Comparison of ENCODE assay signal across 17 cellular contexts in genomic region chr9:36436909-36437308, GRCh38. TPM values are rescaled to one million over a fixed set of nuclear protein-coding genes. Genes with fewer than 3 reads are reported as not detected.
A peak's percentile ranks its signal among the peaks of the same experiment; 100 is the strongest.
DNase-seq lines count a peak whose midpoint lies in the region; ATAC-seq and FAIRE-seq lines count a peak whose summit lies in the region.
"Had no signal": no experiment of that assay in that cellular context is flagged by ENCODE, and none has a peak within 500 bp of the region (broad histone marks: within the 10 kb centered on the region; RNA-seq: fewer than 3 reads in every experiment).

No MANE protein-coding gene starts in this region.

- no peaks in the 10 kb centered on the region for H3K27me3 ChIP-seq in CD4-positive, CD25-positive, alpha-beta regulatory T cell (ENCODE audit: control insufficient read depth, insufficient read depth, low read length)
- H3K27me3 ChIP-seq: transverse colon had no signal

- peaks cover 8% of the 10 kb centered on the region for H3K4me1 ChIP-seq in CD4-positive, CD25-positive, alpha-beta regulatory T cell (ENCODE audit: control insufficient read depth, insufficient read depth, low read length, poor library complexity, severe bottlenecking)

- H3K27me3 Mint-ChIP-seq in CD4-positive, CD25-positive, alpha-beta regulatory T cell: no peaks in the 10 kb centered on the region
- H3K27me3 Mint-ChIP-seq: activated CD4-positive, alpha-beta T cell treated with anti-CD3 and anti-CD28 coated beads, Interleukin-2, amount 10 ng/mL, durations not matched to agents 24 days and 14 days; activated naive CD8-positive, alpha-beta T cell treated with anti-CD3 and anti-CD28 coated beads, Interleukin-2, amount 50 U/mL, for 24 hours had no signal

- H3K4me1 Mint-ChIP-seq in CD4-positive, CD25-positive, alpha-beta regulatory T cell: peaks cover 27 to 52% (median 32%) of the 10 kb centered on the region in 4 donors

- H3K27ac ChIP-seq in CD4-positive, CD25-positive, alpha-beta regulatory T cell (ENCODE audit: insufficient read depth, low read length, poor library complexity, severe bottlenecking): no peak overlapping the region
- H3K27ac ChIP-seq: coronary artery, transverse colon had no signal

- H3K9me3 Mint-ChIP-seq in CD4-positive, CD25-positive, alpha-beta regulatory T cell: no peaks in the 10 kb centered on the region
- H3K9me3 Mint-ChIP-seq: activated CD4-positive, alpha-beta T cell treated with anti-CD3 and anti-CD28 coated beads, Interleukin-2, amount 10 ng/mL, durations not matched to agents 24 days and 14 days; activated naive CD8-positive, alpha-beta T cell treated with anti-CD3 and anti-CD28 coated beads, Interleukin-2, amount 50 U/mL, for 24 hours; T-helper 1 cell treated with Interleukin-12 subunit alpha and Interleukin-12 subunit beta and Interleukin-4 antibody, amounts not matched to agents 30 μg/mL and 1 μg/mL, for 36 hours had no signal

- H3K36me3 ChIP-seq in CD4-positive, CD25-positive, alpha-beta regulatory T cell (ENCODE audit: control insufficient read depth, insufficient read depth, low read length): no peaks in the 10 kb centered on the region
- H3K36me3 ChIP-seq: transverse colon had no signal

- H3K27ac Mint-ChIP-seq in CD4-positive, CD25-positive, alpha-beta regulatory T cell: peak overlapping the region in 2 of 3 donors; percentile 24 to 47
- H3K27ac Mint-ChIP-seq: activated CD4-positive, alpha-beta T cell treated with anti-CD3 and anti-CD28 coated beads, Interleukin-2, amount 10 ng/mL, durations not matched to agents 24 days and 14 days; activated naive CD8-positive, alpha-beta T cell treated with anti-CD3 and anti-CD28 coated beads, Interleukin-2, amount 50 U/mL, for 24 hours; T-helper 1 cell treated with Interleukin-12 subunit alpha and Interleukin-12 subunit beta and Interleukin-4 antibody, amounts not matched to agents 30 μg/mL and 1 μg/mL, for 36 hours had no signal

- no peak overlapping the region for H3K4me3 Mint-ChIP-seq in CD4-positive, CD25-positive, alpha-beta regulatory T cell
- H3K4me3 Mint-ChIP-seq: activated CD4-positive, alpha-beta T cell treated with anti-CD3 and anti-CD28 coated beads, Interleukin-2, amount 10 ng/mL, durations not matched to agents 24 days and 14 days; activated naive CD8-positive, alpha-beta T cell treated with anti-CD3 and anti-CD28 coated beads, Interleukin-2, amount 50 U/mL, for 24 hours; T-helper 1 cell treated with Interleukin-12 subunit alpha and Interleukin-12 subunit beta and Interleukin-4 antibody, amounts not matched to agents 30 μg/mL and 1 μg/mL, for 36 hours had no signal

- no peak overlapping the region for H3K4me3 ChIP-seq in CD4-positive, CD25-positive, alpha-beta regulatory T cell (ENCODE audit: low read depth, low read length)
- H3K4me3 ChIP-seq: coronary artery, transverse colon had no signal

- H3K36me3 Mint-ChIP-seq in CD4-positive, CD25-positive, alpha-beta regulatory T cell: peaks cover 3% of the 10 kb centered on the region

- no peak for FAIRE-seq in frontal cortex (lab: Jason Lieb, UNC)
- FAIRE-seq: GM12891 had no signal

- no peaks in the 10 kb centered on the region for H3K9me3 ChIP-seq in CD4-positive, CD25-positive, alpha-beta regulatory T cell (ENCODE audit: control insufficient read depth in 2 of 2, low read length in 2 of 2)
- H3K9me3 ChIP-seq: transverse colon had no signal

- ATAC-seq in CD4-positive, CD25-positive, alpha-beta regulatory T cell (ENCODE audit: low read depth in 2 of 2): no peak
- ATAC-seq in HG02840 (IDR thresholded peaks at IDR 0.05; ENCODE audit: low FRiP score, unreplicated experiment): no peak
- ATAC-seq: activated naive CD8-positive, alpha-beta T cell treated with anti-CD3 and anti-CD28 coated beads, Interleukin-2, amount 50 U/mL, for 24 hours had no signal

- DNase-seq in CD4-positive, CD25-positive, alpha-beta regulatory T cell: no peak
- DNase-seq in NCI-H1092 treated with DMSO at 0.1 percent for 48 hours (lab: John Stamatoyannopoulos, UW) (peak; percentile 81), dermis blood vessel endothelial cell (peak; percentile 40), medulla oblongata (ENCODE audit: extremely low spot score) (peak; percentile 68), frontal cortex (ENCODE audit: low spot score in 2 of 2) (no peak), hepatic stellate cell (ENCODE audit: low spot score) (no peak), NCI-H128 (lab: John Stamatoyannopoulos, UW; ENCODE audit: unreplicated experiment) (no peak)
- DNase-seq: activated CD4-positive, alpha-beta T cell treated with anti-CD3 and anti-CD28 coated beads, Interleukin-2, amount 10 ng/mL, durations not matched to agents 24 days and 14 days; activated naive CD8-positive, alpha-beta T cell treated with anti-CD3 and anti-CD28 coated beads, Interleukin-2, amount 50 U/mL, for 24 hours; activated T-cell treated with anti-CD3 and anti-CD28 coated beads, Interleukin-2, amount 50 U/mL, for 48 hours; NCI-H526 treated with DMSO at 0.1 percent for 48 hours; stimulated activated CD8-positive, alpha-beta memory T cell treated with anti-CD3 and anti-CD28 coated beads, Interleukin-4, amount 100 ng/mL, for 48 hours; transverse colon had no signal

RNA-seq across cellular contexts. Expression of gene RNF38, which starts 36.8 kb away (rescaled TPM):
- total RNA-seq in CD4-positive, CD25-positive, alpha-beta regulatory T cell: 103 TPM
- polyA plus RNA-seq in CD4-positive, CD25-positive, alpha-beta regulatory T cell: 10 to 100 TPM; 16.0 to 22.8 (median 19.2) TPM
- total RNA-seq in dermis blood vessel endothelial cell: 23.0 and 43.9 TPM in 2 replicates
- 38.7 TPM for total RNA-seq in frontal cortex

Comparison
In these comparisons a context has a peak if more than half of its experiments do, and no peak if none do; other contexts are left out.
1. DNase-seq: peak in NCI-H1092 treated with DMSO at 0.1 percent for 48 hours (single experiment), dermis blood vessel endothelial cell (single experiment) and medulla oblongata (single experiment); none in CD4-positive, CD25-positive, alpha-beta regulatory T cell (0 of 3), frontal cortex (0 of 2), hepatic stellate cell (single experiment) and NCI-H128 (single experiment).